In genomic region chr22:48832592-48832991, GRCh38 we compare ENCODE assay signal across 18 cellular contexts.
A peak's percentile ranks its signal among the peaks of the same experiment; 100 is the strongest.
DNase-seq lines count a peak whose midpoint lies in the region; ATAC-seq and TF ChIP-seq lines count a peak whose summit lies in the region.
"Had no signal": no experiment of that assay in that cellular context is flagged by ENCODE, and none has a peak within 500 bp of the region (broad histone marks: within the 10 kb centered on the region; RNA-seq: fewer than 3 reads in every experiment).

No MANE protein-coding gene starts in this region.

- no peak overlapping the region for H3K4me3 Mint-ChIP-seq in activated CD4-positive, alpha-beta T cell treated with anti-CD3 and anti-CD28 coated beads, Interleukin-2, amount 10 ng/mL, durations not matched to agents 24 days and 14 days
- H3K4me3 Mint-ChIP-seq in activated CD4-positive, alpha-beta T cell treated with anti-CD3 and anti-CD28 coated beads, Interleukin-2, amount 10 ng/mL, durations not matched to agents 7 days and 5 days = no peak overlapping the region
- H3K4me3 Mint-ChIP-seq in GM23338 (no peak overlapping the region), T-helper 17 cell (no peak overlapping the region)
- no peak overlapping the region for H3K4me3 Mint-ChIP-seq in activated CD4-positive, alpha-beta memory T cell treated with anti-CD3 and anti-CD28 coated beads, Interleukin-2, amount 10 ng/mL, durations not matched to agents 7 days and 5 days
- no peak overlapping the region for H3K4me3 Mint-ChIP-seq in CD8-positive, alpha-beta memory T cell

- H4K20me1 ChIP-seq in GM23338 (replicated peaks; ENCODE audit: insufficient read depth) (no peaks in the 10 kb centered on the region), PC-3 (ENCODE audit: low read length) (no peaks in the 10 kb centered on the region)

- no TSS peak for BruUV-seq in PC-3 (replicated peaks; lab: Mats Ljungman, UMichigan)

- no peaks in the 10 kb centered on the region; the same call in 1 of the 2 replicates for H3K9me3 ChIP-seq in PC-3 (ENCODE audit: low read length)
- no peaks in the 10 kb centered on the region for H3K9me3 ChIP-seq in CD8-positive, alpha-beta memory T cell (ENCODE audit: low read length)
- H3K9me3 ChIP-seq in T-helper 17 cell (ENCODE audit: control insufficient read depth, low read length, poor library complexity, severe bottlenecking) = no peaks in the 10 kb centered on the region
- H3K9me3 ChIP-seq: SK-N-SH had no signal

- POLR2A ChIA-PET in activated CD4-positive, alpha-beta T cell treated with anti-CD3 and anti-CD28 coated beads, Interleukin-2, amount 10 ng/mL, durations not matched to agents 7 days and 5 days (lab: Charles Lee) = no interaction called here
- POLR2A ChIA-PET in activated CD4-positive, alpha-beta memory T cell treated with anti-CD3 and anti-CD28 coated beads, Interleukin-2, amount 10 ng/mL, durations not matched to agents 7 days and 5 days (lab: Charles Lee) = no interaction called here
- POLR2A ChIA-PET in PC-3 (lab: Charles Lee; ENCODE audit: unreplicated experiment) = no interaction called here
- POLR2A ChIA-PET in CD8-positive, alpha-beta memory T cell (lab: Charles Lee) = no interaction called here

- H3K4me1 ChIP-seq in GM23338 (ENCODE audit: insufficient read depth) (no peaks in the 10 kb centered on the region), PC-3 (ENCODE audit: insufficient read depth, low read length) (no peaks in the 10 kb centered on the region)
- no peaks in the 10 kb centered on the region for H3K4me1 ChIP-seq in CD8-positive, alpha-beta memory T cell (ENCODE audit: insufficient read depth, low read length)
- H3K4me1 ChIP-seq: right atrium auricular region, tibial artery had no signal

- no peaks in the 10 kb centered on the region for H3K36me3 Mint-ChIP-seq in activated CD4-positive, alpha-beta T cell treated with anti-CD3 and anti-CD28 coated beads, Interleukin-2, amount 10 ng/mL, durations not matched to agents 24 days and 14 days (ENCODE audit: low read depth)
- peaks cover 3% of the 10 kb centered on the region for H3K36me3 Mint-ChIP-seq in activated CD4-positive, alpha-beta T cell treated with anti-CD3 and anti-CD28 coated beads, Interleukin-2, amount 10 ng/mL, durations not matched to agents 7 days and 5 days (ENCODE audit: low read depth)
- H3K36me3 Mint-ChIP-seq in GM23338 (ENCODE audit: low read depth) = no peaks in the 10 kb centered on the region; the same call in 1 of the 3 replicates
- no peaks in the 10 kb centered on the region for H3K36me3 Mint-ChIP-seq in activated CD4-positive, alpha-beta memory T cell treated with anti-CD3 and anti-CD28 coated beads, Interleukin-2, amount 10 ng/mL, durations not matched to agents 7 days and 5 days (ENCODE audit: low read depth)
- no peaks in the 10 kb centered on the region for H3K36me3 Mint-ChIP-seq in CD8-positive, alpha-beta memory T cell
- peaks cover 2% of the 10 kb centered on the region for H3K36me3 Mint-ChIP-seq in T-helper 17 cell (ENCODE audit: low read depth)

- H3K9me3 Mint-ChIP-seq in activated CD4-positive, alpha-beta T cell treated with anti-CD3 and anti-CD28 coated beads, Interleukin-2, amount 10 ng/mL, durations not matched to agents 24 days and 14 days = peaks cover 15% of the 10 kb centered on the region
- peaks cover 22% of the 10 kb centered on the region for H3K9me3 Mint-ChIP-seq in activated CD4-positive, alpha-beta T cell treated with anti-CD3 and anti-CD28 coated beads, Interleukin-2, amount 10 ng/mL, durations not matched to agents 7 days and 5 days
- H3K9me3 Mint-ChIP-seq in GM23338 = peaks cover 32% of the 10 kb centered on the region
- peaks cover 21% of the 10 kb centered on the region for H3K9me3 Mint-ChIP-seq in activated CD4-positive, alpha-beta memory T cell treated with anti-CD3 and anti-CD28 coated beads, Interleukin-2, amount 10 ng/mL, durations not matched to agents 7 days and 5 days
- H3K9me3 Mint-ChIP-seq in CD8-positive, alpha-beta memory T cell = peaks cover 8 to 21% (median 10%) of the 10 kb centered on the region in 5 donors

- H3K9me2 ChIP-seq in GM23338 (ENCODE audit: insufficient read depth) (no peaks in the 10 kb centered on the region), PC-3 (replicated peaks; ENCODE audit: low read length) (no peaks in the 10 kb centered on the region)
- H3K9me2 ChIP-seq: SK-N-SH had no signal

- H2AFZ ChIP-seq in GM23338 = no peak overlapping the region
- no peak overlapping the region for H2AFZ ChIP-seq in PC-3 (ENCODE audit: low read length)

- CTCF ChIA-PET in activated CD4-positive, alpha-beta T cell treated with anti-CD3 and anti-CD28 coated beads, Interleukin-2, amount 10 ng/mL, durations not matched to agents 7 days and 5 days (lab: Charles Lee) = no interaction called here
- CTCF ChIA-PET in activated CD4-positive, alpha-beta memory T cell treated with anti-CD3 and anti-CD28 coated beads, Interleukin-2, amount 10 ng/mL, durations not matched to agents 7 days and 5 days (lab: Charles Lee) = no interaction called here
- CTCF ChIA-PET in PC-3 (lab: Charles Lee) = no interaction called here
- CTCF ChIA-PET in CD8-positive, alpha-beta memory T cell (lab: Charles Lee) = no interaction called here

- H3K4me3 ChIP-seq in GM23338 (no peak overlapping the region), PC-3 (ENCODE audit: low read length) (no peak overlapping the region)
- H3K4me3 ChIP-seq in CD8-positive, alpha-beta memory T cell (ENCODE audit: low read length) = no peak overlapping the region
- H3K4me3 ChIP-seq: right atrium auricular region, tibial artery had no signal

- H3K27me3 Mint-ChIP-seq in activated CD4-positive, alpha-beta T cell treated with anti-CD3 and anti-CD28 coated beads, Interleukin-2, amount 10 ng/mL, durations not matched to agents 24 days and 14 days = no peaks in the 10 kb centered on the region
- no peaks in the 10 kb centered on the region for H3K27me3 Mint-ChIP-seq in activated CD4-positive, alpha-beta T cell treated with anti-CD3 and anti-CD28 coated beads, Interleukin-2, amount 10 ng/mL, durations not matched to agents 7 days and 5 days
- H3K27me3 Mint-ChIP-seq in GM23338 (ENCODE audit: insufficient read depth, low read depth, poor library complexity) (peaks cover 9% of the 10 kb centered on the region), T-helper 17 cell (no peaks in the 10 kb centered on the region)
- no peaks in the 10 kb centered on the region for H3K27me3 Mint-ChIP-seq in activated CD4-positive, alpha-beta memory T cell treated with anti-CD3 and anti-CD28 coated beads, Interleukin-2, amount 10 ng/mL, durations not matched to agents 7 days and 5 days
- H3K27me3 Mint-ChIP-seq in CD8-positive, alpha-beta memory T cell = peaks cover 6% of the 10 kb centered on the region in 2 donors

- H3K27ac ChIP-seq in GM23338 (ENCODE audit: low read depth) = no peak overlapping the region
- no peak overlapping the region for H3K27ac ChIP-seq in PC-3 (ENCODE audit: low read length)
- no peak overlapping the region for H3K27ac ChIP-seq in CD8-positive, alpha-beta memory T cell (ENCODE audit: low read depth, low read length)
- H3K27ac ChIP-seq: right atrium auricular region, tibial artery had no signal

- no peak for TF ChIP-seq CTCF in GM23338 (conservative IDR thresholded peaks at IDR 0.05; ENCODE audit: low read depth in 2 of 2)
- no peak for TF ChIP-seq CTCF in PC-3 (conservative IDR thresholded peaks at IDR 0.05; ENCODE audit: low read depth, low read length)

- H3F3A ChIP-seq in GM23338 (replicated peaks; ENCODE audit: low read depth) (peaks cover 6% of the 10 kb centered on the region; the same call in 1 of the 2 replicates), PC-3 (ENCODE audit: low read length, unreplicated experiment) (no peaks in the 10 kb centered on the region)

- H3K27ac Mint-ChIP-seq in activated CD4-positive, alpha-beta T cell treated with anti-CD3 and anti-CD28 coated beads, Interleukin-2, amount 10 ng/mL, durations not matched to agents 24 days and 14 days = no peak overlapping the region
- no peak overlapping the region for H3K27ac Mint-ChIP-seq in activated CD4-positive, alpha-beta T cell treated with anti-CD3 and anti-CD28 coated beads, Interleukin-2, amount 10 ng/mL, durations not matched to agents 7 days and 5 days
- H3K27ac Mint-ChIP-seq in GM23338 (no peak overlapping the region), T-helper 17 cell (no peak overlapping the region)
- no peak overlapping the region for H3K27ac Mint-ChIP-seq in activated CD4-positive, alpha-beta memory T cell treated with anti-CD3 and anti-CD28 coated beads, Interleukin-2, amount 10 ng/mL, durations not matched to agents 7 days and 5 days
- no peak overlapping the region for H3K27ac Mint-ChIP-seq in CD8-positive, alpha-beta memory T cell

- H3K27me3 ChIP-seq in GM23338 (ENCODE audit: insufficient read depth) = no peaks in the 10 kb centered on the region
- no peaks in the 10 kb centered on the region for H3K27me3 ChIP-seq in PC-3 (ENCODE audit: low read length)
- H3K27me3 ChIP-seq in CD8-positive, alpha-beta memory T cell (ENCODE audit: insufficient read depth, low read length, poor library complexity, severe bottlenecking) = peaks cover 3% of the 10 kb centered on the region
- H3K27me3 ChIP-seq: right atrium auricular region had no signal

- ATAC-seq in GM23338 (no peak), PC-3 (no peak), T-helper 17 cell (no peak)

- H3K4me1 Mint-ChIP-seq in activated CD4-positive, alpha-beta T cell treated with anti-CD3 and anti-CD28 coated beads, Interleukin-2, amount 10 ng/mL, durations not matched to agents 24 days and 14 days = no peaks in the 10 kb centered on the region
- H3K4me1 Mint-ChIP-seq in activated CD4-positive, alpha-beta T cell treated with anti-CD3 and anti-CD28 coated beads, Interleukin-2, amount 10 ng/mL, durations not matched to agents 7 days and 5 days = no peaks in the 10 kb centered on the region
- no peaks in the 10 kb centered on the region; the same call in 2 of the 3 replicates for H3K4me1 Mint-ChIP-seq in GM23338
- peaks cover 5% of the 10 kb centered on the region for H3K4me1 Mint-ChIP-seq in activated CD4-positive, alpha-beta memory T cell treated with anti-CD3 and anti-CD28 coated beads, Interleukin-2, amount 10 ng/mL, durations not matched to agents 7 days and 5 days
- no peaks in the 10 kb centered on the region for H3K4me1 Mint-ChIP-seq in CD8-positive, alpha-beta memory T cell
- H3K4me1 Mint-ChIP-seq in T-helper 17 cell = no peaks in the 10 kb centered on the region

- H3K4me2 ChIP-seq in GM23338 (no peak overlapping the region), PC-3 (ENCODE audit: low read length) (no peak overlapping the region)
- H3K4me2 ChIP-seq: SK-N-SH had no signal

- intact Hi-C loops in activated CD4-positive, alpha-beta T cell treated with anti-CD3 and anti-CD28 coated beads, Interleukin-2, amount 10 ng/mL, durations not matched to agents 24 days and 14 days (cut with micrococcal nuclease) = no loop called here
- intact Hi-C loops in PC-3 (cut with micrococcal nuclease) = no loop called here

- no peak overlapping the region for H3K9ac ChIP-seq in PC-3 (ENCODE audit: low read length)
- H3K9ac ChIP-seq: SK-N-SH had no signal

- peaks cover 5% of the 10 kb centered on the region for H3K36me3 ChIP-seq in GM23338 (ENCODE audit: insufficient read depth)
- H3K36me3 ChIP-seq in PC-3 (ENCODE audit: low read depth, low read length) = no peaks in the 10 kb centered on the region
- H3K36me3 ChIP-seq in CD8-positive, alpha-beta memory T cell (ENCODE audit: insufficient read depth, low read length) = no peaks in the 10 kb centered on the region
- H3K36me3 ChIP-seq: right atrium auricular region, tibial artery had no signal

- DNase-seq in activated CD4-positive, alpha-beta T cell treated with anti-CD3 and anti-CD28 coated beads, Interleukin-2, amount 10 ng/mL, durations not matched to agents 24 days and 14 days = peak; percentile 54
- DNase-seq in activated CD4-positive, alpha-beta T cell treated with anti-CD3 and anti-CD28 coated beads, Interleukin-2, amount 10 ng/mL, durations not matched to agents 7 days and 5 days = no peak
- DNase-seq in GM23338 (ENCODE audit: low spot score) (no peak), PC-3 (no peak), T-helper 17 cell (no peak)
- peak; percentile 46 for DNase-seq in activated CD4-positive, alpha-beta memory T cell treated with anti-CD3 and anti-CD28 coated beads, Interleukin-2, amount 10 ng/mL, durations not matched to agents 7 days and 5 days
- DNase-seq in stimulated activated CD4-positive, alpha-beta T cell treated with anti-CD3 and anti-CD28 coated beads, Interleukin-1b, Interleukin-23, amount 100 ng/mL, for 48 hours = peak; percentile 49
- no peak for DNase-seq in CD8-positive, alpha-beta memory T cell
- DNase-seq: activated CD4-positive, alpha-beta T cell treated with anti-CD3 and anti-CD28 coated beads for 4 hours; activated gamma-delta T cell treated with Interleukin-2 at 50 U/mL for 16 hours; C1 segment of cervical spinal cord; Karpas-422; NCI-H1436; NCI-H2171; NCI-H69; SK-N-SH had no signal

- H3K79me2 ChIP-seq in GM23338 (replicated peaks; ENCODE audit: insufficient read depth) (no peaks in the 10 kb centered on the region), PC-3 (ENCODE audit: low read length) (no peaks in the 10 kb centered on the region)

Comparison
In these comparisons a context has a peak if more than half of its experiments do, and no peak if none do; other contexts are left out.
1. DNase-seq: peak in activated CD4-positive, alpha-beta T cell treated with anti-CD3 and anti-CD28 coated beads, Interleukin-2, amount 10 ng/mL, durations not matched to agents 24 days and 14 days (single experiment), activated CD4-positive, alpha-beta memory T cell treated with anti-CD3 and anti-CD28 coated beads, Interleukin-2, amount 10 ng/mL, durations not matched to agents 7 days and 5 days (single experiment) and stimulated activated CD4-positive, alpha-beta T cell treated with anti-CD3 and anti-CD28 coated beads, Interleukin-1b, Interleukin-23, amount 100 ng/mL, for 48 hours (single experiment); none in activated CD4-positive, alpha-beta T cell treated with anti-CD3 and anti-CD28 coated beads, Interleukin-2, amount 10 ng/mL, durations not matched to agents 7 days and 5 days (single experiment), GM23338 (single experiment), PC-3 (single experiment), CD8-positive, alpha-beta memory T cell (0 of 5) and T-helper 17 cell (0 of 3).